Comparison of ENCODE assay signal across 10 cellular contexts in the genomic region with DNA sequence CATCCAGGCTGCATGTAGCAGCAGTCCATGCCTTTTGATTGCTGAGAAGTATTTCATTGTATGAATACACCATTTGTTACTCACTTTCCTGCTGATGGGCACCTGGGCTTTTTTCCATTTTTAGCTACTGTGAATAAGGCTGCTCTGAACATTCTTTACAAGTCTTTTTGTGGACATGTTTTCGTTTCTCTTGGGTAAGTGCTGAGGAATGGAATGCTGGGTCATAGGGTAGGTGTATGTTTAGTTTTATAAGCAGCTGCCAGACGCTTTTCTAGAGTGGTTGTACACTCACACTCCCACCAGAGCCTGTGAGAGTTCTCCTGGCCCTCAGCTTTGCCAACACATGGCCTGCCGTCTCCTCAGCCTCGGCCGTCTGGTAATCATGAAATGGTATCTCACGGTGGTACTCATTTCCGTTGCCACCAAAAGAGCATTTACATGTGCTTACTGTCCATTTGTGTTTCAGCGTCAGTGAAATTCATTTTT. TPM values are rescaled to one million over a fixed set of nuclear protein-coding genes. Genes with fewer than 3 reads are reported as not detected.
DNase-seq lines count a peak whose midpoint lies in the region; ATAC-seq and TF ChIP-seq lines count a peak whose summit lies in the region.
"Had no signal": no experiment of that assay in that cellular context is flagged by ENCODE, and none has a peak within 500 bp of the region (broad histone marks: within the 10 kb centered on the region; RNA-seq: fewer than 3 reads in every experiment).

No MANE protein-coding gene starts in this region.

- no peak for TF ChIP-seq CTCF in brain (conservative IDR thresholded peaks at IDR 0.05)
- no peak for TF ChIP-seq CTCF in heart right ventricle (IDR thresholded peaks at IDR 0.05)
- no peak for TF ChIP-seq CTCF in retinal pigment epithelial cell (conservative IDR thresholded peaks at IDR 0.05; ENCODE audit: low read depth, low read length)

- intact Hi-C loops in heart right ventricle (cut with DNase I): no loop called here

- WGBS in heart right ventricle, 2 donors: 46 to 57% methylated on average over 8 of the region's 8 CpGs

- peaks cover 0 to 29% (median 0%) of the 10 kb centered on the region in 9 donors for H3K36me3 ChIP-seq in heart right ventricle

- peaks cover 0 to 5% (median 3%) of the 10 kb centered on the region in 5 experiments for H3K9me3 Mint-ChIP-seq in brain

- peaks cover 5% of the 10 kb centered on the region for H3K27me3 Mint-ChIP-seq in brain

- H3K4me3 Mint-ChIP-seq in brain: peak overlapping the region in 1 of 5 experiments; percentile 25

- H3K27me3 ChIP-seq in heart right ventricle: no peaks in the 10 kb centered on the region

- H3K9me3 ChIP-seq in heart right ventricle: no peaks in the 10 kb centered on the region

- DNase-seq in ELR (ENCODE audit: low read depth) (peak; percentile 94), heart right ventricle (peak in 1 of 2 donors; percentile 18), retinal pigment epithelial cell (ENCODE audit: low read depth) (peak; percentile 93)
- DNase-seq in activated CD4-positive, CD25-positive, alpha-beta regulatory T cell treated with anti-CD3 and anti-CD28 coated beads, Interleukin-2, amount 50 U/mL, for 72 hours: no peak
- DNase-seq: Calu3, NCI-H748 treated with DMSO at 0.1 percent for 48 hours had no signal

- peak overlapping the region in 4 of 5 experiments; percentile 32 to 90 (median 79) for H3K27ac Mint-ChIP-seq in brain

- peaks cover 54% of the 10 kb centered on the region for H3K4me1 Mint-ChIP-seq in brain

- H3K4me3 ChIP-seq in heart right ventricle (no peak overlapping the region), retinal pigment epithelial cell (ENCODE audit: low read length) (no peak overlapping the region)

- ATAC-seq in heart right ventricle: peak in 5 of 8 donors; percentile 19 to 43 (median 38)
- no peak for ATAC-seq in HG02885 (IDR thresholded peaks at IDR 0.05; ENCODE audit: poor library complexity, unreplicated experiment)
- ATAC-seq in GM18498 (IDR thresholded peaks at IDR 0.05; ENCODE audit: unreplicated experiment): no peak
- ATAC-seq in GM18511 (IDR thresholded peaks at IDR 0.05; ENCODE audit: unreplicated experiment): no peak

- H3K4me1 ChIP-seq in heart right ventricle: peaks cover 31 to 89% (median 70%) of the 10 kb centered on the region in 9 donors

- peak overlapping the region in 8 of 10 donors; percentile 24 to 79 (median 66) for H3K27ac ChIP-seq in heart right ventricle

- peaks cover 61% of the 10 kb centered on the region for H3K36me3 Mint-ChIP-seq in brain

RNA-seq across cellular contexts. Expression of a gene that starts 22.7 kb away (rescaled TPM):
- 33.7 TPM for polyA plus RNA-seq in brain (ENCODE audit: insufficient read depth, low read depth, low replicate concordance)
- total RNA-seq in heart right ventricle: 10 to 100 TPM; 42.4 to 67.2 (median 52.6) TPM
- polyA plus RNA-seq in heart right ventricle: 10 to 100 TPM; 68.1 to 83.6 TPM

RNA-seq across cellular contexts. Expression of a gene that starts 41.8 kb away (rescaled TPM):
- polyA plus RNA-seq in brain (ENCODE audit: insufficient read depth, low read depth, low replicate concordance): 11.3 TPM
- total RNA-seq in heart right ventricle: 100 to 1,000 TPM in 1 of 10 donors, 10 to 100 TPM in 5, 1 to 10 TPM in 4; 5.1 to 151 (median 10.3) TPM
- 10 to 100 TPM; 12.4 to 12.7 TPM for polyA plus RNA-seq in heart right ventricle

Comparison
In these comparisons a context has a peak if more than half of its experiments do, and no peak if none do; other contexts are left out.
1. ATAC-seq: peak in heart right ventricle (5 of 8); none in HG02885 (single experiment), GM18498 (single experiment) and GM18511 (single experiment).